Comparison of ENCODE assay signal across 8 cellular contexts in genomic region chr1:10806966-10807365, GRCh38.
"Had no signal": no experiment of that assay in that cellular context is flagged by ENCODE, and none has a peak within 500 bp of the region (broad histone marks: within the 10 kb centered on the region; RNA-seq: fewer than 3 reads in every experiment).

No MANE protein-coding gene starts in this region.

- FAIRE-seq: G401.6, GM12878, GM12891, GM12892, GM18507, GM19239 had no signal

- ATAC-seq: GM12878 had no signal

- H3K4me3 ChIP-seq: GM12878 had no signal

- DNase-seq: GDM1, GF-D8 had no signal
